ENCODE assay signal across 9 cellular contexts in genomic region chr9:18490591-18491370, GRCh38. TPM values are rescaled to one million over a fixed set of nuclear protein-coding genes. Genes with fewer than 3 reads are reported as not detected.
DNase-seq lines count a peak whose midpoint lies in the region; ATAC-seq and TF ChIP-seq lines count a peak whose summit lies in the region.
"Had no signal": no experiment of that assay in that cellular context is flagged by ENCODE, and none has a peak within 500 bp of the region (broad histone marks: within the 10 kb centered on the region; RNA-seq: fewer than 3 reads in every experiment).

No MANE protein-coding gene starts in this region.

- BruUV-seq in mammary epithelial cell (replicated peaks; lab: Mats Ljungman, UMichigan) (TSS peak; percentile 93), Caco-2 (replicated peaks; lab: Mats Ljungman, UMichigan) (no TSS peak)

- H3K9ac ChIP-seq in mammary epithelial cell (ENCODE audit: insufficient read depth, low read length), result peak overlapping the region; percentile 86

- dilution Hi-C loops in mammary epithelial cell (cut with HindIII; ENCODE audit: low sequenced_read_pairs), result no loop called here

- no peaks in the 10 kb centered on the region for H3K4me1 Mint-ChIP-seq in Caco-2 (ENCODE audit: low read depth, unreplicated experiment)

- intact Hi-C loops in left cardiac atrium (cut with DNase I) (no loop called here), Right ventricle myocardium inferior (cut with DNase I) (no loop called here), mammary epithelial cell (cut with micrococcal nuclease) (loop anchor here (1.0 to 10.0 kb wide), 4 partner anchors 30 to 236 kb away; no protein-coding TSS in a partner anchor), aorta (cut with DNase I) (no loop called here), Caco-2 (cut with micrococcal nuclease; ENCODE audit: unreplicated experiment) (no loop called here)

- H3K27me3 ChIP-seq in mammary epithelial cell (ENCODE audit: insufficient read depth, low read length), result no peaks in the 10 kb centered on the region
- no peaks in the 10 kb centered on the region for H3K27me3 ChIP-seq in aorta (ENCODE audit: control insufficient read depth in 1 of 2, insufficient read depth in 2 of 2, low read length in 1 of 2)
- no peaks in the 10 kb centered on the region for H3K27me3 ChIP-seq in Caco-2 (replicated peaks; ENCODE audit: control insufficient read depth, insufficient read depth, low read length)

- H3K79me2 ChIP-seq in mammary epithelial cell (ENCODE audit: insufficient read depth, low read length), result no peaks in the 10 kb centered on the region

- peak overlapping the region; percentile 79 for H3K4me2 ChIP-seq in mammary epithelial cell (ENCODE audit: insufficient read depth, low read depth, low read length)

- POLR2A ChIA-PET in Caco-2 (lab: Charles Lee), result no interaction called here

- peaks cover 56% of the 10 kb centered on the region for H3K4me1 ChIP-seq in mammary epithelial cell (ENCODE audit: insufficient read depth, low read length)
- peaks cover 3 to 9% of the 10 kb centered on the region in 2 donors for H3K4me1 ChIP-seq in aorta (ENCODE audit: control insufficient read depth in 1 of 2, insufficient read depth in 2 of 2, low read length in 2 of 2)
- no peaks in the 10 kb centered on the region for H3K4me1 ChIP-seq in Caco-2

- H3K27ac ChIP-seq in mammary epithelial cell (ENCODE audit: insufficient read depth, low read depth, low read length), result peak overlapping the region; percentile 93
- H3K27ac ChIP-seq in aorta (ENCODE audit: low read depth in 1 of 2, low read length in 2 of 2), result peak overlapping the region; percentile 63 to 90

- peaks cover 7% of the 10 kb centered on the region for H3K27me3 Mint-ChIP-seq in Caco-2 (ENCODE audit: insufficient read depth, unreplicated experiment)

- TF ChIP-seq CTCF in mammary epithelial cell (conservative IDR thresholded peaks at IDR 0.05 in 1 of 2, IDR thresholded peaks at IDR 0.05 in 1 of 2; ENCODE audit: extremely low read depth in 1 of 2, insufficient read depth in 1 of 2, low read depth in 1 of 2, low read length in 2 of 2), result no peak
- no peak for TF ChIP-seq CTCF in Caco-2 (IDR thresholded peaks at IDR 0.05; ENCODE audit: insufficient read depth in 1 of 2, low read depth in 1 of 2, low read length in 1 of 2, severe bottlenecking in 1 of 2, unreplicated experiment in 1 of 2)

- no peaks in the 10 kb centered on the region for H3K9me3 Mint-ChIP-seq in Caco-2 (ENCODE audit: unreplicated experiment)

- H4K20me1 ChIP-seq in mammary epithelial cell (ENCODE audit: insufficient read depth, low read length), result no peaks in the 10 kb centered on the region

- H2AFZ ChIP-seq in mammary epithelial cell (ENCODE audit: low read depth, low read length), result peak overlapping the region; percentile 57

- ATAC-seq in left cardiac atrium, result peak; percentile 65 to 92
- ATAC-seq in Right ventricle myocardium inferior, result no peak
- ATAC-seq in aorta (ENCODE audit: low FRiP score), result peak; percentile 82
- ATAC-seq in GM21619 (IDR thresholded peaks at IDR 0.05; ENCODE audit: unreplicated experiment), result no peak
- ATAC-seq in GM21737 (IDR thresholded peaks at IDR 0.05; ENCODE audit: unreplicated experiment), result no peak

- WGBS in mammary epithelial cell (ENCODE audit: low coverage, missing lambda C conversion rate), result 0% methylated on average over 8 of the region's 8 CpGs
- WGBS in aorta, 2 donors, result 4 to 6% methylated on average over 8 of the region's 8 CpGs

- H3K27ac Mint-ChIP-seq in Caco-2 (ENCODE audit: unreplicated experiment), result no peak overlapping the region

- no peaks in the 10 kb centered on the region for H3K9me3 ChIP-seq in mammary epithelial cell (replicated peaks; ENCODE audit: insufficient read depth, low read length)
- no peaks in the 10 kb centered on the region for H3K9me3 ChIP-seq in aorta (ENCODE audit: control insufficient read depth, low read length)
- H3K9me3 ChIP-seq in Caco-2, result no peaks in the 10 kb centered on the region

- no peaks in the 10 kb centered on the region for H3K36me3 ChIP-seq in mammary epithelial cell (ENCODE audit: insufficient read depth, low read length)
- H3K36me3 ChIP-seq in aorta (ENCODE audit: control insufficient read depth in 1 of 2, insufficient read depth in 2 of 2, low read length in 1 of 2), result no peaks in the 10 kb centered on the region
- no peaks in the 10 kb centered on the region for H3K36me3 ChIP-seq in Caco-2 (ENCODE audit: control insufficient read depth, insufficient read depth, low read length)

- CTCF ChIA-PET in mammary epithelial cell (lab: Charles Lee; ENCODE audit: low non-redundant PET), result interaction anchor here (0.7 kb wide), 1 partner anchor 48 kb away, joined by 3 read pairs; no protein-coding TSS in a partner anchor
- CTCF ChIA-PET in Caco-2 (lab: Charles Lee), result no interaction called here

- H3K36me3 Mint-ChIP-seq in Caco-2 (ENCODE audit: insufficient read depth, unreplicated experiment), result no peaks in the 10 kb centered on the region

- DNase-seq in left cardiac atrium, result peak; percentile 52
- no peak for DNase-seq in Right ventricle myocardium inferior (ENCODE audit: missing footprints)
- DNase-seq in mammary epithelial cell, result peak; percentile 96
- DNase-seq in lung microvascular endothelial cell (ENCODE audit: low read depth in 2 of 2), result peak; percentile 63 to 98
- peak; percentile 80 to 86 for DNase-seq in aorta
- DNase-seq in Caco-2, result no peak
- DNase-seq: AML-193 had no signal

- in situ Hi-C loops in mammary epithelial cell (cut with MboI; ENCODE audit: low sequenced_read_pairs in 2 of 2), result no loop called here

- H3K4me3 ChIP-seq in mammary epithelial cell (replicated peaks in 1 of 3; ENCODE audit: insufficient read depth in 1 of 3, low read depth in 2 of 3, low read length in 3 of 3) (peak overlapping the region in 2 of 3 experiments; percentile 6 to 16), aorta (ENCODE audit: low read length in 2 of 2) (peak overlapping the region in 1 of 2 donors; percentile 32), Caco-2 (ENCODE audit: low read depth, low read length) (no peak overlapping the region)

- no peak overlapping the region for H3K4me3 Mint-ChIP-seq in Caco-2 (ENCODE audit: unreplicated experiment)

RNA-seq across cellular contexts. Expression of gene ADAMTSL1, which starts 16.8 kb away (rescaled TPM):
- 1 to 10 TPM; 2.5 to 3.8 TPM for total RNA-seq in left cardiac atrium
- 1.9 TPM for total RNA-seq in Right ventricle myocardium inferior
- under 1 TPM; 0.33 to 0.78 TPM for total RNA-seq in mammary epithelial cell
- polyA plus RNA-seq in mammary epithelial cell, result 2.1 TPM
- polyA minus RNA-seq in mammary epithelial cell, result not detected
- 0.99 and 11.8 TPM in 2 replicates for total RNA-seq in lung microvascular endothelial cell
- 10 to 100 TPM; 50.4 to 54.2 TPM for total RNA-seq in aorta
- polyA plus RNA-seq in aorta, result 1 to 10 TPM; 6.6 to 9.5 TPM
- not detected in 2 replicates for total RNA-seq in Caco-2 (2022)

Comparison
In these comparisons a context has a peak if more than half of its experiments do, and no peak if none do; other contexts are left out.
1. ATAC-seq: peak in left cardiac atrium (2 of 2) and aorta (single experiment); none in Right ventricle myocardium inferior (single experiment), GM21619 (single experiment) and GM21737 (single experiment).
2. DNase-seq: peak in left cardiac atrium (single experiment), mammary epithelial cell (single experiment), lung microvascular endothelial cell (2 of 2) and aorta (2 of 2); none in Right ventricle myocardium inferior (single experiment) and Caco-2 (0 of 2).